1 cellular context compared by ENCODE assay signal in the genomic region with DNA sequence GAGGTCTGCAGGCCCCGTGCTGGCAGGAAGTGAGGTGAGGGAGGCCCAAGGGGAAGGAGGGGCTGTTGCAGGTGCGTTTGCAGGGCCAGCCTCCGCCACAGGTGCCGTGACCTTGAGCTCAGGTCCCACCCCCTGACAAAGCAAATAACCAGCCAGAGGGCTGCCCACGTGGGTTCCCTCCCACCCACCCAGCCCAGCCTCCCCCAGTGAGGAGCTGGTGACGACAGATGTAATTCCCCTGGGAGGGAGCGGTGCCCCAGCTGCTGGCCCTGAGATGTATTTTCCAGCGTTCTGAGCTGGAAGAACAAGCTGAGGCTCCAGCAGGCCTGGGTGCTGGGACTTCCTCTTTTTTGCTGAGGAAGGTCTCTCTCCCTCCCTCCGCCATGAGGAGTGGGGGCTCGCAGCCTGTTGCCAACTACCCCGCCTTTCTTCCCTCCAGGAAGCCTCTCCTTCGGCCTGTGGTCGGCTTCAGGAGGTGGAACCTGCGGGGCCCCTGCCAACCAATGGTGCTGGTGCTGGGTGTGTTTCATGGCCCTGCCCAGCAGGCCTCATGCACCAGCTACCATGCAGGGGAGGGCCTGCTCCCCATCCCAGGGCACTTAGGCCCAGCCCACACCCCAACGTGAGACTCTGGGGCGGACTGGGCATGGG.
TF ChIP-seq lines count a peak whose summit lies in the region.

No MANE protein-coding gene starts in this region.

TF ChIP-seq in HepG2, 621 proteins besides CTCF, POLR2A, EP300 and RAD21 (continued from another document and continues in another):
- TF ChIP-seq ARID5B (CRISPR knock-in tag; IDR thresholded peaks at IDR 0.05) (peak; percentile 34; the same call in 1 of the 2 replicates), E2F1 (CRISPR knock-in tag; IDR thresholded peaks at IDR 0.05) (no peak), ZNF770 (CRISPR knock-in tag; IDR thresholded peaks at IDR 0.05) (peak; percentile 63; the same call in 1 of the 2 replicates), RXRA (CRISPR knock-in tag; IDR thresholded peaks at IDR 0.05) (peak; percentile 24; the same call in 1 of the 2 replicates), PHF8 (CRISPR knock-in tag; IDR thresholded peaks at IDR 0.05) (peak; percentile 49; the same call in 1 of the 2 replicates), ZEB1 (IDR thresholded peaks at IDR 0.05; ENCODE audit: insufficient replicate concordance, low read depth) (peak; percentile 97), CEBPG (CRISPR knock-in tag; IDR thresholded peaks at IDR 0.05) (0 out of 2 replicates have a peak, but pooled peaks have one; percentile 14), FOXA1 (IDR thresholded peaks at IDR 0.05) (no peak), FOXA1 (CRISPR knock-in tag; IDR thresholded peaks at IDR 0.05) (peak; percentile 70), RNF2 (conservative IDR thresholded peaks at IDR 0.05; ENCODE audit: low read depth) (no peak), DMAP1 (CRISPR knock-in tag; IDR thresholded peaks at IDR 0.05) (0 out of 2 replicates have a peak, but pooled peaks have one; percentile 45), PITX1 (CRISPR knock-in tag; IDR thresholded peaks at IDR 0.05) (0 out of 2 replicates have a peak, but pooled peaks have one; percentile 19), ZNF777 (CRISPR knock-in tag; IDR thresholded peaks at IDR 0.05) (no peak), ZNF660 (CRISPR knock-in tag; IDR thresholded peaks at IDR 0.05; ENCODE audit: borderline replicate concordance, low read depth) (no peak), SIX4 (CRISPR knock-in tag; IDR thresholded peaks at IDR 0.05) (no peak), RBFOX2 (IDR thresholded peaks at IDR 0.05; ENCODE audit: low read depth, low read length) (0 out of 2 replicates have a peak, but pooled peaks have one; percentile 41), MLXIP (CRISPR knock-in tag; IDR thresholded peaks at IDR 0.05; ENCODE audit: borderline replicate concordance) (no peak), TFE3 (CRISPR knock-in tag; IDR thresholded peaks at IDR 0.05) (peak; percentile 46; the same call in 1 of the 2 replicates), ZBTB40 (IDR thresholded peaks at IDR 0.05) (no peak), ZBTB40 (CRISPR knock-in tag; IDR thresholded peaks at IDR 0.05) (no peak), AGO2 (optimal IDR thresholded peaks at IDR 0.05; ENCODE audit: low read depth, low read length) (peak; percentile 18), RXRB (CRISPR knock-in tag; IDR thresholded peaks at IDR 0.05; ENCODE audit: borderline replicate concordance) (peak; percentile 44; the same call in 1 of the 2 replicates)
- TF ChIP-seq, protein P1, sequence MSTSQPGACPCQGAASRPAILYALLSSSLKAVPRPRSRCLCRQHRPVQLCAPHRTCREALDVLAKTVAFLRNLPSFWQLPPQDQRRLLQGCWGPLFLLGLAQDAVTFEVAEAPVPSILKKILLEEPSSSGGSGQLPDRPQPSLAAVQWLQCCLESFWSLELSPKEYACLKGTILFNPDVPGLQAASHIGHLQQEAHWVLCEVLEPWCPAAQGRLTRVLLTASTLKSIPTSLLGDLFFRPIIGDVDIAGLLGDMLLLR (CRISPR knock-in tag; IDR thresholded peaks at IDR 0.05), result no peak
- TF ChIP-seq, protein P2, sequence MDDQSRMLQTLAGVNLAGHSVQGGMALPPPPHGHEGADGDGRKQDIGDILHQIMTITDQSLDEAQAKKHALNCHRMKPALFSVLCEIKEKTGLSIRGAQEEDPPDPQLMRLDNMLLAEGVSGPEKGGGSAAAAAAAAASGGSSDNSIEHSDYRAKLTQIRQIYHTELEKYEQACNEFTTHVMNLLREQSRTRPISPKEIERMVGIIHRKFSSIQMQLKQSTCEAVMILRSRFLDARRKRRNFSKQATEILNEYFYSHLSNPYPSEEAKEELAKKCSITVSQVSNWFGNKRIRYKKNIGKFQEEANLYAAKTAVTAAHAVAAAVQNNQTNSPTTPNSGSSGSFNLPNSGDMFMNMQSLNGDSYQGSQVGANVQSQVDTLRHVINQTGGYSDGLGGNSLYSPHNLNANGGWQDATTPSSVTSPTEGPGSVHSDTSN (CRISPR knock-in tag; IDR thresholded peaks at IDR 0.05; ENCODE audit: borderline replicate concordance), result no peak
- TF ChIP-seq, protein P3, sequence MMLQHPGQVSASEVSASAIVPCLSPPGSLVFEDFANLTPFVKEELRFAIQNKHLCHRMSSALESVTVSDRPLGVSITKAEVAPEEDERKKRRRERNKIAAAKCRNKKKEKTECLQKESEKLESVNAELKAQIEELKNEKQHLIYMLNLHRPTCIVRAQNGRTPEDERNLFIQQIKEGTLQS (CRISPR knock-in tag; IDR thresholded peaks at IDR 0.05), result no peak
